ENCODE assay signal across 8 cellular contexts in genomic region chr2:240721596-240722180, GRCh38. TPM values are rescaled to one million over a fixed set of nuclear protein-coding genes. Genes with fewer than 3 reads are reported as not detected.
"Had no signal": no experiment of that assay in that cellular context is flagged by ENCODE, and none has a peak within 500 bp of the region (broad histone marks: within the 10 kb centered on the region; RNA-seq: fewer than 3 reads in every experiment).

No MANE protein-coding gene starts in this region.

- DNase-seq: IMR-90, KBM-7 had no signal

- FAIRE-seq: HTR-8/SVneo, K562 had no signal

- H3K4me3 ChIP-seq: K562 had no signal

- ATAC-seq: K562 had no signal

- H3K27ac ChIP-seq: HL-60 had no signal

RNA-seq across cellular contexts. Expression of gene AQP12A, which starts 30.0 kb away (rescaled TPM):
- total RNA-seq: HT-29, HT1080, IMR-90, K562 had no signal
- polyA plus RNA-seq: IgD-negative memory B cell, IMR-90, K562 had no signal

RNA-seq across cellular contexts. Expression of gene AQP12B, which starts 39.0 kb away (rescaled TPM):
- total RNA-seq: HT-29, HT1080, IMR-90, K562 had no signal
- polyA plus RNA-seq: IgD-negative memory B cell, IMR-90, K562 had no signal
